22 cellular contexts compared by ENCODE assay signal in genomic region chr3:124209426-124209825, GRCh38.
DNase-seq lines count a peak whose midpoint lies in the region; ATAC-seq and TF ChIP-seq lines count a peak whose summit lies in the region.
"Had no signal": no experiment of that assay in that cellular context is flagged by ENCODE, and none has a peak within 500 bp of the region (broad histone marks: within the 10 kb centered on the region; RNA-seq: fewer than 3 reads in every experiment).

No MANE protein-coding gene starts in this region.

- H3K27ac ChIP-seq in ovary: no peak overlapping the region
- H3K27ac ChIP-seq: BLaER1 had no signal

- H3K9me3 ChIP-seq in ovary: no peaks in the 10 kb centered on the region
- H3K9me3 ChIP-seq: BLaER1 had no signal

- H3K27me3 ChIP-seq in ovary: no peaks in the 10 kb centered on the region
- H3K27me3 ChIP-seq: BLaER1 had no signal

- WGBS in ovary, 3 donors: 95 to 98% (median 96%) methylated on average over 2 of the region's 2 CpGs

- no peak for TF ChIP-seq POLR2A in ovary (IDR thresholded peaks at IDR 0.05)

- no peak overlapping the region for H3K4me3 ChIP-seq in astrocyte of the spinal cord (ENCODE audit: low read depth, low read length)
- no peak overlapping the region for H3K4me3 ChIP-seq in ovary
- H3K4me3 ChIP-seq: BLaER1 had no signal

- no peak for TF ChIP-seq EP300 in ovary (IDR thresholded peaks at IDR 0.05)

- ATAC-seq in GM21515 (IDR thresholded peaks at IDR 0.05; ENCODE audit: unreplicated experiment) (no peak), HG03139 (IDR thresholded peaks at IDR 0.05; ENCODE audit: unreplicated experiment) (no peak)
- ATAC-seq: CD8-positive, alpha-beta T cell had no signal

- TF ChIP-seq CTCF in astrocyte of the spinal cord (IDR thresholded peaks at IDR 0.05; ENCODE audit: low read depth, low read length): no peak
- TF ChIP-seq CTCF in ovary (IDR thresholded peaks at IDR 0.05): no peak

- intact Hi-C loops in ovary (cut with DNase I): no loop called here

- H3K36me3 ChIP-seq in ovary: no peaks in the 10 kb centered on the region
- H3K36me3 ChIP-seq: BLaER1 had no signal

- peaks cover 5% of the 10 kb centered on the region for H3K4me1 ChIP-seq in ovary (ENCODE audit: insufficient read depth)

- in situ Hi-C loops in astrocyte of the spinal cord (cut with HindIII; ENCODE audit: low sequenced_read_pairs): no loop called here

- peak; percentile 87 for DNase-seq in EH (ENCODE audit: low read depth)
- DNase-seq in M059J (ENCODE audit: low read depth): peak; percentile 81
- DNase-seq in astrocyte of the spinal cord (ENCODE audit: low read depth, low spot score): peak; percentile 11
- DNase-seq in HuH-7 (ENCODE audit: low spot score): no peak
- no peak for DNase-seq in ovary
- DNase-seq: CD8-positive, alpha-beta T cell; DMS53; H9; KBM-7; MV-4-11; NCI-H1417; NCI-H187; NCI-H2107; NCI-H510A; NCI-H748 treated with DMSO at 0.1 percent for 48 hours; OCI-M1; RPMI8226; SHP77 treated with DMSO at 0.1 percent for 48 hours; T-helper 1 cell had no signal

Comparison
In these comparisons a context has a peak if more than half of its experiments do, and no peak if none do; other contexts are left out.
1. DNase-seq: peak in EH (single experiment), M059J (single experiment) and astrocyte of the spinal cord (single experiment); none in HuH-7 (single experiment) and ovary (0 of 5).